In the genomic region with DNA sequence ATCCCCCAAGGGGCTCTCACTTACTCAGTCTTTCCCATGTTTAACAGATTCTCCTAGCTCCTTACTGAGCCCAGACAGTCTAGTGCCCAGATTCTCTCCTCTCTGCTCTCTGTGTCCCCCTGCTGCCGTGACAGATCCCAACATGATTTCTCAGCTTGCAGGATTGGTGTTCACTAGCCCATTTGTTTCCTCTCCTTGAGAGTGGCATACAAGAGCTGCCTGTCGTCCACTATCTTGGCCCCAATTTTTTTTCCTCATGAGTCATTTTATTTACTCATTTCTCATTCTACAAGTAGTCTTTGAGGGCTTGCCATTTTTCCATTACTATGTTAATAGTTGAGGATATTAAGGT, we compare ENCODE assay signal across 16 cellular contexts.
A peak's percentile ranks its signal among the peaks of the same experiment; 100 is the strongest.
DNase-seq lines count a peak whose midpoint lies in the region; TF ChIP-seq lines count a peak whose summit lies in the region.
"Had no signal": no experiment of that assay in that cellular context is flagged by ENCODE, and none has a peak within 500 bp of the region (broad histone marks: within the 10 kb centered on the region; RNA-seq: fewer than 3 reads in every experiment).

No MANE protein-coding gene starts in this region.

- H3K27ac Mint-ChIP-seq in chondrocyte (ENCODE audit: unreplicated experiment) = peak overlapping the region; percentile 1
- H3K27ac Mint-ChIP-seq in activated T-cell treated with anti-CD3 and anti-CD28 coated beads, Interleukin-2, amount 50 U/mL, for 24 hours = no peak overlapping the region
- H3K27ac Mint-ChIP-seq: CD4-positive, CD25-positive, alpha-beta regulatory T cell had no signal

- no peak for TF ChIP-seq POLR2A in erythroblast (IDR thresholded peaks at IDR 0.05; ENCODE audit: low read length)

- H3K36me3 ChIP-seq in kidney epithelial cell (ENCODE audit: control insufficient read depth, insufficient read depth, low read length) = no peaks in the 10 kb centered on the region
- H3K36me3 ChIP-seq: right lobe of liver, WERI-Rb-1 had no signal

- H3K4me3 ChIP-seq in AG10803 (ENCODE audit: low read length) (no peak overlapping the region), kidney epithelial cell (ENCODE audit: low read depth, low read length) (no peak overlapping the region)
- H3K4me3 ChIP-seq: right lobe of liver had no signal

- TF ChIP-seq CTCF in AG10803 (conservative IDR thresholded peaks at IDR 0.05; ENCODE audit: low read length) = peak; percentile 23; the same call in 1 of the 2 replicates
- peak; percentile 55 for TF ChIP-seq CTCF in chondrocyte (IDR thresholded peaks at IDR 0.05)
- peak; percentile 13 for TF ChIP-seq CTCF in kidney epithelial cell (IDR thresholded peaks at IDR 0.05; ENCODE audit: insufficient read depth, low read length, poor library complexity, severe bottlenecking)

- H3K4me3 Mint-ChIP-seq in chondrocyte (ENCODE audit: unreplicated experiment) = no peak overlapping the region
- H3K4me3 Mint-ChIP-seq in activated T-cell treated with anti-CD3 and anti-CD28 coated beads, Interleukin-2, amount 50 U/mL, for 24 hours = no peak overlapping the region
- H3K4me3 Mint-ChIP-seq: activated T-cell treated with anti-CD3 and anti-CD28 coated beads, Interleukin-2, amount 50 U/mL, for 4 hours; CD4-positive, CD25-positive, alpha-beta regulatory T cell had no signal

- peaks cover 66% of the 10 kb centered on the region for H3K9me3 Mint-ChIP-seq in chondrocyte (ENCODE audit: low read depth)
- peaks cover 41% of the 10 kb centered on the region for H3K9me3 Mint-ChIP-seq in activated T-cell treated with anti-CD3 and anti-CD28 coated beads, Interleukin-2, amount 50 U/mL, for 24 hours

- peaks cover 39% of the 10 kb centered on the region for H3K4me1 Mint-ChIP-seq in chondrocyte (ENCODE audit: low read depth)
- no peaks in the 10 kb centered on the region for H3K4me1 Mint-ChIP-seq in activated T-cell treated with anti-CD3 and anti-CD28 coated beads, Interleukin-2, amount 50 U/mL, for 24 hours (ENCODE audit: low read depth)
- H3K4me1 Mint-ChIP-seq: CD4-positive, CD25-positive, alpha-beta regulatory T cell had no signal

- no peaks in the 10 kb centered on the region for H3K27me3 Mint-ChIP-seq in chondrocyte (ENCODE audit: low read depth)
- peaks cover 3% of the 10 kb centered on the region for H3K27me3 Mint-ChIP-seq in activated T-cell treated with anti-CD3 and anti-CD28 coated beads, Interleukin-2, amount 50 U/mL, for 24 hours
- H3K27me3 Mint-ChIP-seq: CD4-positive, CD25-positive, alpha-beta regulatory T cell had no signal

- no peaks in the 10 kb centered on the region for H3K27me3 ChIP-seq in kidney epithelial cell (ENCODE audit: control insufficient read depth, insufficient read depth, low read length)
- H3K27me3 ChIP-seq: right lobe of liver had no signal

- peak; percentile 36 for DNase-seq in AG10803 (ENCODE audit: low read depth)
- DNase-seq in LHCN-M2 (ENCODE audit: low read depth) = peak; percentile 75
- DNase-seq in chondrocyte (ENCODE audit: low spot score) = no peak
- no peak for DNase-seq in kidney epithelial cell (ENCODE audit: low read depth)
- no peak for DNase-seq in NCI-H1930 (lab: John Stamatoyannopoulos, UW)
- DNase-seq in erythroblast (lab: John Stamatoyannopoulos, UW) = no peak
- DNase-seq in central memory CD4-positive, alpha-beta T cell = no peak
- DNase-seq in activated T-cell treated with anti-CD3 and anti-CD28 coated beads, Interleukin-2, amount 50 U/mL, for 24 hours = no peak
- DNase-seq: activated T-cell treated with anti-CD3 and anti-CD28 coated beads, Interleukin-2, amount 50 U/mL, for 4 hours; amygdala; CD4-positive, CD25-positive, alpha-beta regulatory T cell; NCI-H1092; NCI-H774; right lobe of liver; SIG-M5; WERI-Rb-1 had no signal

- peaks cover 52% of the 10 kb centered on the region for H3K36me3 Mint-ChIP-seq in chondrocyte (ENCODE audit: low read depth)
- H3K36me3 Mint-ChIP-seq in activated T-cell treated with anti-CD3 and anti-CD28 coated beads, Interleukin-2, amount 50 U/mL, for 24 hours (ENCODE audit: low read depth) = no peaks in the 10 kb centered on the region
- H3K36me3 Mint-ChIP-seq: CD4-positive, CD25-positive, alpha-beta regulatory T cell had no signal

Comparison
In these comparisons a context has a peak if more than half of its experiments do, and no peak if none do; other contexts are left out.
1. DNase-seq: peak in AG10803 (single experiment) and LHCN-M2 (single experiment); none in chondrocyte (single experiment), kidney epithelial cell (single experiment), NCI-H1930 (0 of 2), erythroblast (0 of 2), central memory CD4-positive, alpha-beta T cell (single experiment) and activated T-cell treated with anti-CD3 and anti-CD28 coated beads, Interleukin-2, amount 50 U/mL, for 24 hours (single experiment).
2. Peak in every context shown above with its lines, with median percentiles within 50 percentile points of each other: CTCF ChIP-seq.